In the genomic region with DNA sequence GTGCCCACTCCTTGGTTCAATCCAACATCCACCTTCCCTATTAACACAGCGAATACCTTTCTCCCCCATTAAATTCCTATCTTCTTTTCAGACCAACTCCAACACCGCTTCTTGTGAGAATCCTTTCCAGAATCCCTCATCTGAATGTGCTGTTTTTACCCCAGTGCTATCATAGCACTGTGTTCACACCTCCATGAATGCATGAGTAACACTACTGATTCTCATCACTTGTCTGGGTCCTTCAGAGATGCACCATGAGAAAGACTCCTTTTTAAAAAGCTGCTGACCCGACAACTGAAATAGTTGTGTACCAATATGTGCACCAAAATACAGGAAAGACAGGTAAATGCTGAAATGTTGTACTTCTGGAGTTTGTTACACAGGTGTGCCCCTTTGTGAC, we compare ENCODE assay signal across 26 cellular contexts. TPM values are rescaled to one million over a fixed set of nuclear protein-coding genes. Genes with fewer than 3 reads are reported as not detected.
DNase-seq lines count a peak whose midpoint lies in the region; ATAC-seq, FAIRE-seq and TF ChIP-seq lines count a peak whose summit lies in the region.
"Had no signal": no experiment of that assay in that cellular context is flagged by ENCODE, and none has a peak within 500 bp of the region (broad histone marks: within the 10 kb centered on the region; RNA-seq: fewer than 3 reads in every experiment).

No MANE protein-coding gene starts in this region.

- peak; percentile 86 for ATAC-seq in activated naive CD8-positive, alpha-beta T cell treated with anti-CD3 and anti-CD28 coated beads, Interleukin-2, amount 50 U/mL, for 24 hours
- ATAC-seq in stimulated activated naive CD8-positive, alpha-beta T cell treated with anti-CD3 and anti-CD28 coated beads, Interleukin-15, Interleukin-2, amounts not matched to agents 100 U/mL and 50 U/mL, for 24 hours: peak; percentile 72
- ATAC-seq in gastroesophageal sphincter (no peak), GM18870 (IDR thresholded peaks at IDR 0.05; ENCODE audit: unreplicated experiment) (no peak)
- ATAC-seq: HCT116, heart left ventricle, HepG2 had no signal

- H3K27ac Mint-ChIP-seq in activated T-cell treated with anti-CD3 and anti-CD28 coated beads, Interleukin-2, amount 50 U/mL, for 24 hours: peak overlapping the region; percentile 82
- peak overlapping the region; percentile 57 for H3K27ac Mint-ChIP-seq in activated naive CD8-positive, alpha-beta T cell treated with anti-CD3 and anti-CD28 coated beads, Interleukin-2, amount 50 U/mL, for 24 hours

- H3K9me3 ChIP-seq in gastroesophageal sphincter: no peaks in the 10 kb centered on the region
- H3K9me3 ChIP-seq: BLaER1 treated with 17β-estradiol and CSF1 and Interleukin-3, amounts not matched to agents 10 nM and 100 nM; heart left ventricle; SJSA1; uterus had no signal

- peaks cover 93% of the 10 kb centered on the region for H3K4me1 Mint-ChIP-seq in activated T-cell treated with anti-CD3 and anti-CD28 coated beads, Interleukin-2, amount 50 U/mL, for 24 hours (ENCODE audit: low read depth)
- peaks cover 94% of the 10 kb centered on the region for H3K4me1 Mint-ChIP-seq in activated naive CD8-positive, alpha-beta T cell treated with anti-CD3 and anti-CD28 coated beads, Interleukin-2, amount 50 U/mL, for 24 hours

- no peaks in the 10 kb centered on the region for H3K27me3 Mint-ChIP-seq in activated T-cell treated with anti-CD3 and anti-CD28 coated beads, Interleukin-2, amount 50 U/mL, for 24 hours
- H3K27me3 Mint-ChIP-seq in activated naive CD8-positive, alpha-beta T cell treated with anti-CD3 and anti-CD28 coated beads, Interleukin-2, amount 50 U/mL, for 24 hours: no peaks in the 10 kb centered on the region

- no peak for TF ChIP-seq EP300 in gastroesophageal sphincter (IDR thresholded peaks at IDR 0.05)

- H3K4me3 ChIP-seq in gastroesophageal sphincter: no peak overlapping the region
- H3K4me3 ChIP-seq: BLaER1 treated with 17β-estradiol and CSF1 and Interleukin-3, amounts not matched to agents 10 nM and 100 nM; heart left ventricle; SJSA1; uterus had no signal

- peaks cover 0 to 28% (median 9%) of the 10 kb centered on the region in 3 donors for H3K4me1 ChIP-seq in gastroesophageal sphincter
- H3K4me1 ChIP-seq: SJSA1, uterus had no signal

- H3K27me3 ChIP-seq in gastroesophageal sphincter: no peaks in the 10 kb centered on the region
- H3K27me3 ChIP-seq: BLaER1 treated with 17β-estradiol and CSF1 and Interleukin-3, amounts not matched to agents 10 nM and 100 nM; heart left ventricle; SJSA1; uterus had no signal

- no peak for TF ChIP-seq POLR2A in gastroesophageal sphincter (IDR thresholded peaks at IDR 0.05)

- WGBS in gastroesophageal sphincter (ENCODE audit: low coverage in 1 of 2), 2 donors: 97 to 100% methylated on average over 2 to 3 of the region's 3 CpGs

- peaks cover 0 to 7% of the 10 kb centered on the region in 2 donors for H3K36me3 ChIP-seq in gastroesophageal sphincter
- H3K36me3 ChIP-seq: heart left ventricle, SJSA1, uterus had no signal

- H3K27ac ChIP-seq in gastroesophageal sphincter: no peak overlapping the region
- H3K27ac ChIP-seq: BLaER1 treated with 17β-estradiol and CSF1 and Interleukin-3, amounts not matched to agents 10 nM and 100 nM; heart left ventricle; HL-60; SJSA1; uterus had no signal

- TF ChIP-seq CTCF in gastroesophageal sphincter (IDR thresholded peaks at IDR 0.05): no peak

- FAIRE-seq in GM18507 (lab: Jason Lieb, UNC): peak; percentile 15
- FAIRE-seq: HepG2 had no signal

- H3K9me3 Mint-ChIP-seq in activated T-cell treated with anti-CD3 and anti-CD28 coated beads, Interleukin-2, amount 50 U/mL, for 24 hours: no peaks in the 10 kb centered on the region
- H3K9me3 Mint-ChIP-seq in activated naive CD8-positive, alpha-beta T cell treated with anti-CD3 and anti-CD28 coated beads, Interleukin-2, amount 50 U/mL, for 24 hours: no peaks in the 10 kb centered on the region

- H3K36me3 Mint-ChIP-seq in activated T-cell treated with anti-CD3 and anti-CD28 coated beads, Interleukin-2, amount 50 U/mL, for 24 hours (ENCODE audit: low read depth): peaks cover 6% of the 10 kb centered on the region
- no peaks in the 10 kb centered on the region for H3K36me3 Mint-ChIP-seq in activated naive CD8-positive, alpha-beta T cell treated with anti-CD3 and anti-CD28 coated beads, Interleukin-2, amount 50 U/mL, for 24 hours (ENCODE audit: low read depth)

- H3K4me3 Mint-ChIP-seq in activated T-cell treated with anti-CD3 and anti-CD28 coated beads, Interleukin-2, amount 50 U/mL, for 24 hours: peak overlapping the region; percentile 1
- peak overlapping the region; percentile 37 for H3K4me3 Mint-ChIP-seq in activated naive CD8-positive, alpha-beta T cell treated with anti-CD3 and anti-CD28 coated beads, Interleukin-2, amount 50 U/mL, for 24 hours

- no peak for DNase-seq in activated T-cell treated with anti-CD3 and anti-CD28 coated beads, Interleukin-2, amount 50 U/mL, for 24 hours
- no peak for DNase-seq in activated T-cell treated with anti-CD3 and anti-CD28 coated beads, Interleukin-2, amount 50 U/mL, for 48 hours
- DNase-seq in GM18507 (ENCODE audit: extremely low spot score, insufficient read length, low read depth): no peak
- DNase-seq in activated naive CD8-positive, alpha-beta T cell treated with anti-CD3 and anti-CD28 coated beads, Interleukin-2, amount 50 U/mL, for 24 hours: no peak
- DNase-seq in stimulated activated naive CD8-positive, alpha-beta T cell treated with anti-CD3 and anti-CD28 coated beads, Interleukin-15, Interleukin-2, amounts not matched to agents 100 U/mL and 50 U/mL, for 24 hours: no peak
- DNase-seq in iPS-NIHi11 (ENCODE audit: low spot score): no peak
- DNase-seq: ACHN; amniotic stem cell; effector CD8-positive, alpha-beta T cell; EL; erythroblast; heart left ventricle; left cardiac atrium; mammary epithelial cell; NCI-H1092 treated with DMSO at 0.1 percent for 48 hours; NCI-H187 treated with DMSO at 0.1 percent for 48 hours; NCI-H526; nucleus accumbens; uterus had no signal

RNA-seq across cellular contexts. Expression of a gene that starts 18.8 kb away (rescaled TPM):
- 10 to 100 TPM; 12.7 to 33.0 (median 21.2) TPM for total RNA-seq in gastroesophageal sphincter
- total RNA-seq: SJSA1 had no signal

Comparison
In these comparisons a context has a peak if more than half of its experiments do, and no peak if none do; other contexts are left out.
1. ATAC-seq: peak in activated naive CD8-positive, alpha-beta T cell treated with anti-CD3 and anti-CD28 coated beads, Interleukin-2, amount 50 U/mL, for 24 hours (single experiment) and stimulated activated naive CD8-positive, alpha-beta T cell treated with anti-CD3 and anti-CD28 coated beads, Interleukin-15, Interleukin-2, amounts not matched to agents 100 U/mL and 50 U/mL, for 24 hours (single experiment); none in gastroesophageal sphincter (single experiment) and GM18870 (single experiment).